Comparison of ENCODE assay signal across 8 cellular contexts in genomic region chr11:108854366-108854765, GRCh38.
DNase-seq lines count a peak whose midpoint lies in the region; ATAC-seq and TF ChIP-seq lines count a peak whose summit lies in the region.

No MANE protein-coding gene starts in this region.

- peak overlapping the region; percentile 43 for H3K4me3 ChIP-seq in CD8-positive, alpha-beta T cell (ENCODE audit: low read depth, low read length)
- peak overlapping the region; percentile 28 for H3K4me3 ChIP-seq in epithelial cell of proximal tubule (ENCODE audit: low read depth, low read length)
- H3K4me3 ChIP-seq in transverse colon: peak overlapping the region in 1 of 4 donors; percentile 14

- H3K4me1 Mint-ChIP-seq in CD8-positive, alpha-beta T cell (ENCODE audit: low read depth): peaks cover 27% of the 10 kb centered on the region

- peaks cover 13% of the 10 kb centered on the region for H3K4me1 ChIP-seq in CD8-positive, alpha-beta T cell (ENCODE audit: insufficient read depth, low read length)
- peaks cover 6 to 13% (median 9%) of the 10 kb centered on the region in 4 donors for H3K4me1 ChIP-seq in transverse colon

- no peaks in the 10 kb centered on the region for H3K27me3 Mint-ChIP-seq in CD8-positive, alpha-beta T cell (ENCODE audit: low read depth)

- ATAC-seq in CD8-positive, alpha-beta T cell: peak; percentile 70
- peak; percentile 83 for ATAC-seq in GM19468 (IDR thresholded peaks at IDR 0.05; ENCODE audit: extremely low read depth, unreplicated experiment)
- peak; percentile 95 for ATAC-seq in HG03558 (IDR thresholded peaks at IDR 0.05; ENCODE audit: extremely low read depth, unreplicated experiment)

- no peak for TF ChIP-seq CTCF in CD8-positive, alpha-beta T cell (IDR thresholded peaks at IDR 0.05)
- TF ChIP-seq CTCF in epithelial cell of proximal tubule (conservative IDR thresholded peaks at IDR 0.05; ENCODE audit: low read depth, low read length): no peak
- TF ChIP-seq CTCF in transverse colon (IDR thresholded peaks at IDR 0.05): no peak

- POLR2A ChIA-PET in CD8-positive, alpha-beta T cell (lab: Charles Lee): interaction anchor here (0.7 to 1.0 kb wide), 3 partner anchors 9 to 50 kb away, joined by 3 to 4 read pairs (median 3); no protein-coding TSS in a partner anchor

- no peaks in the 10 kb centered on the region for H3K9me3 Mint-ChIP-seq in CD8-positive, alpha-beta T cell

- no peak for TF ChIP-seq EP300 in transverse colon (IDR thresholded peaks at IDR 0.05; ENCODE audit: low read depth)

- H3K9me3 ChIP-seq in CD8-positive, alpha-beta T cell (ENCODE audit: low read length): no peaks in the 10 kb centered on the region
- no peaks in the 10 kb centered on the region for H3K9me3 ChIP-seq in transverse colon

- H3K27ac Mint-ChIP-seq in CD8-positive, alpha-beta T cell: peak overlapping the region; percentile 98

- 16 to 23% methylated on average over 2 of the region's 2 CpGs for WGBS in transverse colon (ENCODE audit: low coverage in 1 of 2), 2 donors

- peak overlapping the region; percentile 87 for H3K4me3 Mint-ChIP-seq in CD8-positive, alpha-beta T cell

- intact Hi-C loops in CD8-positive, alpha-beta T cell (cut with DNase I, micrococcal nuclease): no loop called here
- intact Hi-C loops in transverse colon (cut with DNase I; ENCODE audit: low total_unique reads): no loop called here

- CTCF ChIA-PET in CD8-positive, alpha-beta T cell (lab: Charles Lee): no interaction called here

- TF ChIP-seq POLR2A in transverse colon (IDR thresholded peaks at IDR 0.05): no peak

- H3K27me3 ChIP-seq in CD8-positive, alpha-beta T cell (ENCODE audit: insufficient read depth, low read length): no peaks in the 10 kb centered on the region
- H3K27me3 ChIP-seq in transverse colon: no peaks in the 10 kb centered on the region

- DNase-seq in CD8-positive, alpha-beta T cell: no peak
- DNase-seq in epithelial cell of proximal tubule (ENCODE audit: low read depth) (no peak), transverse colon (no peak), NCI-H2029 treated with DMSO at 0.1 percent for 48 hours (lab: John Stamatoyannopoulos, UW) (no peak), H4 (ENCODE audit: low spot score) (no peak)
- no peak for DNase-seq in stimulated activated CD4-positive, alpha-beta T cell treated with anti-CD3 and anti-CD28 coated beads, Interleukin-15, amount 100 ng/mL, for 24 hours

- peaks cover 8% of the 10 kb centered on the region for H3K36me3 Mint-ChIP-seq in CD8-positive, alpha-beta T cell

- H3K36me3 ChIP-seq in CD8-positive, alpha-beta T cell (ENCODE audit: insufficient read depth, low read length): no peaks in the 10 kb centered on the region
- H3K36me3 ChIP-seq in transverse colon: no peaks in the 10 kb centered on the region

- in situ Hi-C loops in transverse colon (cut with MboI; ENCODE audit: low pct_ligation_motif_present in 1 of 4, low pct_unique_long_range_greater_than_20kb in 1 of 4, low sequenced_read_pairs in 3 of 4): no loop called here

- H3K27ac ChIP-seq in CD8-positive, alpha-beta T cell (ENCODE audit: low read depth, low read length): peak overlapping the region; percentile 31
- H3K27ac ChIP-seq in transverse colon: peak overlapping the region; percentile 7 to 33 (median 24)
